ENCODE assay signal across 6 cellular contexts in genomic region chr21:46465153-46465552, GRCh38. TPM values are rescaled to one million over a fixed set of nuclear protein-coding genes. Genes with fewer than 3 reads are reported as not detected.
A peak's percentile ranks its signal among the peaks of the same experiment; 100 is the strongest.
DNase-seq lines count a peak whose midpoint lies in the region; ATAC-seq and TF ChIP-seq lines count a peak whose summit lies in the region.
"Not testable (repeated sequence)": the region's sequence is repeated elsewhere in the genome, so short reads cannot be mapped to it uniquely, and the experiment has no call there.

No MANE protein-coding gene starts in this region.

- CTCF ChIA-PET in CD8-positive, alpha-beta T cell (lab: Charles Lee); activated CD4-positive, alpha-beta T cell treated with anti-CD3 and anti-CD28 coated beads for 36 hours (lab: Charles Lee): not testable (repeated sequence)

- not testable (repeated sequence) for H3K36me3 ChIP-seq in CD8-positive, alpha-beta T cell (ENCODE audit: insufficient read depth, low read length)
- peaks cover 13% of the 10 kb centered on the region for H3K36me3 ChIP-seq in left ventricle myocardium inferior

- not testable (repeated sequence) for H3K4me3 ChIP-seq in CD8-positive, alpha-beta T cell (ENCODE audit: low read depth, low read length); left ventricle myocardium inferior

- POLR2A ChIA-PET in CD8-positive, alpha-beta T cell (lab: Charles Lee); activated CD4-positive, alpha-beta T cell treated with anti-CD3 and anti-CD28 coated beads for 36 hours (lab: Charles Lee): not testable (repeated sequence)

- not testable (repeated sequence) for H3K27ac ChIP-seq in CD8-positive, alpha-beta T cell (ENCODE audit: low read depth, low read length)
- H3K27ac ChIP-seq in left ventricle myocardium inferior (replicated peaks) = peak overlapping the region; percentile 7

- intact Hi-C loops in CD8-positive, alpha-beta T cell (cut with DNase I, micrococcal nuclease); activated CD4-positive, alpha-beta T cell treated with anti-CD3 and anti-CD28 coated beads for 36 hours (cut with DNase I, micrococcal nuclease); dendritic cell treated with granulocyte-macrophage colony-stimulating factor and Interleukin-4, amounts not matched to agents 40 ng/mL and 50 ng/mL, for 4 days (cut with micrococcal nuclease); left ventricle myocardium inferior (cut with micrococcal nuclease): not testable (repeated sequence)

- not testable (repeated sequence) for ATAC-seq in CD8-positive, alpha-beta T cell; activated CD4-positive, alpha-beta T cell treated with anti-CD3 and anti-CD28 coated beads for 36 hours

- peaks cover 40% of the 10 kb centered on the region for H3K36me3 Mint-ChIP-seq in CD8-positive, alpha-beta T cell
- peaks cover 15% of the 10 kb centered on the region for H3K36me3 Mint-ChIP-seq in activated CD4-positive, alpha-beta T cell treated with anti-CD3 and anti-CD28 coated beads for 36 hours (ENCODE audit: low read depth)
- H3K36me3 Mint-ChIP-seq in activated naive CD8-positive, alpha-beta T cell = not testable (repeated sequence)
- peaks cover 66% of the 10 kb centered on the region for H3K36me3 Mint-ChIP-seq in dendritic cell treated with granulocyte-macrophage colony-stimulating factor and Interleukin-4, amounts not matched to agents 40 ng/mL and 50 ng/mL, for 4 days (ENCODE audit: low read depth)

- peaks cover 49% of the 10 kb centered on the region for H3K4me1 Mint-ChIP-seq in CD8-positive, alpha-beta T cell (ENCODE audit: low read depth)
- peaks cover 26% of the 10 kb centered on the region for H3K4me1 Mint-ChIP-seq in activated CD4-positive, alpha-beta T cell treated with anti-CD3 and anti-CD28 coated beads for 36 hours
- H3K4me1 Mint-ChIP-seq in activated naive CD8-positive, alpha-beta T cell (ENCODE audit: low read depth) = peaks cover 63% of the 10 kb centered on the region
- peaks cover 29% of the 10 kb centered on the region for H3K4me1 Mint-ChIP-seq in dendritic cell treated with granulocyte-macrophage colony-stimulating factor and Interleukin-4, amounts not matched to agents 40 ng/mL and 50 ng/mL, for 4 days (ENCODE audit: low read depth)

- H3K4me1 ChIP-seq in CD8-positive, alpha-beta T cell (ENCODE audit: insufficient read depth, low read length) = peaks cover 18% of the 10 kb centered on the region
- peaks cover 33% of the 10 kb centered on the region for H3K4me1 ChIP-seq in left ventricle myocardium inferior

- not testable (repeated sequence) for H3K27me3 ChIP-seq in CD8-positive, alpha-beta T cell (ENCODE audit: insufficient read depth, low read length); left ventricle myocardium inferior (ENCODE audit: low read depth)

- not testable (repeated sequence) for TF ChIP-seq CTCF in CD8-positive, alpha-beta T cell (IDR thresholded peaks at IDR 0.05); left ventricle myocardium inferior (IDR thresholded peaks at IDR 0.05; ENCODE audit: borderline replicate concordance)

- not testable (repeated sequence) for H3K9me3 ChIP-seq in CD8-positive, alpha-beta T cell (ENCODE audit: low read length); left ventricle myocardium inferior (replicated peaks)

- H3K27ac Mint-ChIP-seq in CD8-positive, alpha-beta T cell = peak overlapping the region; percentile 11
- peak overlapping the region; percentile 63 for H3K27ac Mint-ChIP-seq in activated CD4-positive, alpha-beta T cell treated with anti-CD3 and anti-CD28 coated beads for 36 hours
- peak overlapping the region; percentile 67 for H3K27ac Mint-ChIP-seq in activated naive CD8-positive, alpha-beta T cell
- H3K27ac Mint-ChIP-seq in dendritic cell treated with granulocyte-macrophage colony-stimulating factor and Interleukin-4, amounts not matched to agents 40 ng/mL and 50 ng/mL, for 4 days = peak overlapping the region; percentile 65

- H3K27me3 Mint-ChIP-seq in CD8-positive, alpha-beta T cell (ENCODE audit: low read depth); activated CD4-positive, alpha-beta T cell treated with anti-CD3 and anti-CD28 coated beads for 36 hours; activated naive CD8-positive, alpha-beta T cell; dendritic cell treated with granulocyte-macrophage colony-stimulating factor and Interleukin-4, amounts not matched to agents 40 ng/mL and 50 ng/mL, for 4 days: not testable (repeated sequence)

- H3K4me3 Mint-ChIP-seq in CD8-positive, alpha-beta T cell; activated CD4-positive, alpha-beta T cell treated with anti-CD3 and anti-CD28 coated beads for 36 hours; activated naive CD8-positive, alpha-beta T cell; dendritic cell treated with granulocyte-macrophage colony-stimulating factor and Interleukin-4, amounts not matched to agents 40 ng/mL and 50 ng/mL, for 4 days: not testable (repeated sequence)

- not testable (repeated sequence) for H3K9me3 Mint-ChIP-seq in CD8-positive, alpha-beta T cell; activated CD4-positive, alpha-beta T cell treated with anti-CD3 and anti-CD28 coated beads for 36 hours (ENCODE audit: low read depth); activated naive CD8-positive, alpha-beta T cell (ENCODE audit: low read depth); dendritic cell treated with granulocyte-macrophage colony-stimulating factor and Interleukin-4, amounts not matched to agents 40 ng/mL and 50 ng/mL, for 4 days

- not testable (repeated sequence) for DNase-seq in CD8-positive, alpha-beta T cell; activated CD4-positive, alpha-beta T cell treated with anti-CD3 and anti-CD28 coated beads for 36 hours; left ventricle myocardium inferior
- DNase-seq in mesenteric fat pad (ENCODE audit: low spot score) = peak; percentile 55

RNA-seq across cellular contexts. Expression of gene DIP2A, which starts 6.5 kb away (rescaled TPM):
- total RNA-seq in CD8-positive, alpha-beta T cell = 10 to 100 TPM; 59.5 to 62.3 TPM
- 10 to 100 TPM; 25.2 to 27.7 TPM for total RNA-seq in activated CD4-positive, alpha-beta T cell treated with anti-CD3 and anti-CD28 coated beads for 36 hours
- total RNA-seq in left ventricle myocardium inferior (25.9 TPM), mesenteric fat pad (33.9 TPM)

Comparison
In these comparisons a context has a peak if more than half of its experiments do, and no peak if none do; other contexts are left out.
1. H3K27ac Mint-ChIP-seq: peak in every context shown above with its lines; median percentile 67 in activated naive CD8-positive, alpha-beta T cell; 65 in dendritic cell treated with granulocyte-macrophage colony-stimulating factor and Interleukin-4, amounts not matched to agents 40 ng/mL and 50 ng/mL, for 4 days; 63 in activated CD4-positive, alpha-beta T cell treated with anti-CD3 and anti-CD28 coated beads for 36 hours; 11 in CD8-positive, alpha-beta T cell.